ENCODE assay signal across 1 cellular context in the genomic region with DNA sequence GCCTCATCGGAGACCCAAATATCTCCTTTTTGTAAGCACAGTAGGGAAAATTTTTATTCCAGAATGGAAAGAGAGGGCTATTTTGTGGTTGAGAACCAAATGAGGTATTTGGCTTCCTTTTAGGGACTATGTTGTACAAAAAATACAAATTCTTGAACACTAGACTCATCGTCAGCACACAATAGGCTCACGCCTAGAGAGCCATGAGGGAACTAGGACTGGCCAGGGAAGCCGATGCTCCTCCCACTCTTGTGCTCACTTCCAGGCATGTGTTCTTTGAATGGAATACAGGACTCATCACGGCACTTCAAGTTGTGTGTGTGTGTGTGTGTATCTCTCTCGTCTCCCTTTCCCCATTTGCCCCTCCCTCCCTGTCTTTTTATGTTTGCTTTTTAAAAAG.
TF ChIP-seq lines count a peak whose summit lies in the region.

No MANE protein-coding gene starts in this region.

TF ChIP-seq in K562, 482 proteins besides CTCF, POLR2A, EP300 and RAD21:
- TF ChIP-seq, protein P1, sequence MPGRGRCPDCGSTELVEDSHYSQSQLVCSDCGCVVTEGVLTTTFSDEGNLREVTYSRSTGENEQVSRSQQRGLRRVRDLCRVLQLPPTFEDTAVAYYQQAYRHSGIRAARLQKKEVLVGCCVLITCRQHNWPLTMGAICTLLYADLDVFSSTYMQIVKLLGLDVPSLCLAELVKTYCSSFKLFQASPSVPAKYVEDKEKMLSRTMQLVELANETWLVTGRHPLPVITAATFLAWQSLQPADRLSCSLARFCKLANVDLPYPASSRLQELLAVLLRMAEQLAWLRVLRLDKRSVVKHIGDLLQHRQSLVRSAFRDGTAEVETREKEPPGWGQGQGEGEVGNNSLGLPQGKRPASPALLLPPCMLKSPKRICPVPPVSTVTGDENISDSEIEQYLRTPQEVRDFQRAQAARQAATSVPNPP (IDR thresholded peaks at IDR 0.05; ENCODE audit: borderline replicate concordance, insufficient read depth, insufficient read length) = no peak
- TF ChIP-seq, protein P2, sequence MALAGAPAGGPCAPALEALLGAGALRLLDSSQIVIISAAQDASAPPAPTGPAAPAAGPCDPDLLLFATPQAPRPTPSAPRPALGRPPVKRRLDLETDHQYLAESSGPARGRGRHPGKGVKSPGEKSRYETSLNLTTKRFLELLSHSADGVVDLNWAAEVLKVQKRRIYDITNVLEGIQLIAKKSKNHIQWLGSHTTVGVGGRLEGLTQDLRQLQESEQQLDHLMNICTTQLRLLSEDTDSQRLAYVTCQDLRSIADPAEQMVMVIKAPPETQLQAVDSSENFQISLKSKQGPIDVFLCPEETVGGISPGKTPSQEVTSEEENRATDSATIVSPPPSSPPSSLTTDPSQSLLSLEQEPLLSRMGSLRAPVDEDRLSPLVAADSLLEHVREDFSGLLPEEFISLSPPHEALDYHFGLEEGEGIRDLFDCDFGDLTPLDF (CRISPR knock-in tag; IDR thresholded peaks at IDR 0.05) = no peak
- TF ChIP-seq ZFX (CRISPR knock-in tag; IDR thresholded peaks at IDR 0.05) (no peak), NCOR1 (IDR thresholded peaks at IDR 0.05) (no peak), GTF2E2 (tag; IDR thresholded peaks at IDR 0.05) (no peak), SLC30A9 (CRISPR knock-in tag; IDR thresholded peaks at IDR 0.05) (no peak), FUS (optimal IDR thresholded peaks at IDR 0.05; ENCODE audit: low read depth, low read length) (no peak)
